8 cellular contexts compared by ENCODE assay signal in the genomic region with DNA sequence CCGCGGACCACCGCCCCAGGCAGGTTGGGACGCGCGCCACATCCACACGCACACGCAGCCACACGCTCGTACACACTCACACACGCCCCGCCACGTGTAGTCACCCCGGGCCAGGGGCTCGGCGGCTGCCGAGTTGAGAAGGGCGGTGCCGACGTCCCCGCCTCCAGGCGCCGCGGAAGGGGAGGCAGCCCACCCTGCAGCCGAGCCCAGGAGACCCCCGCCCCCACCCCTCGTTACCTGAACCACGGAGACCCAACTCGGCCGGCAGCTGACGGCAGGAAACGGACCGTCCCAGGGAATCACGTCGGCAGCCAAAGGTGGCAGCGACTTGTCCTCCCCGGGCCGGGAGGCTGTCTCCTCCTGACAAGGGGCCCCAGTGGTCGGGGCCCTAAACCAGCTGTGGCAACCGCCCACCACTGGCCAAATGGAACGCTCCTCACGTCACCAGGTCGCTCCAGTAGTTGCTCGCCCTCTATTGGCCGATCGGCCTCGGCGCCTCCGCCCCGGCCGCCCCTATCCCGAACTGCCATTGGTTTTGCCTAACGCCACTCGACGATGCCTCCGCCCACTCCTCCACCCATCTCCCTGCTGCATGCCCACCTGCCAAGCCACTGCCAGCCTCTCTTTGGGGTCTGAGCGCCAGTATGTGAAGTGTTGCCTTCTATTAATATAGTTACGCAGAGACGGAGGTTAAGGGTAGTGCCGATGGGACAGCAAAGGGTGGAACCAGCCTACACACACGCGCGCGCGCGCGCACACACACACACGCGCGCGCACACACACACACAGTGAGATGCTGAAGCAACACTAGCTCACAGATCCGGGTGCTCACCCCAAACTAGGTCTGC.
A peak's percentile ranks its signal among the peaks of the same experiment; 100 is the strongest.
DNase-seq lines count a peak whose midpoint lies in the region; ATAC-seq and TF ChIP-seq lines count a peak whose summit lies in the region.

TSS of gene ZDHHC9 (minus strand) at position 428 of the 848 bp plus-strand sequence. CDS start 1,941 bp downstream, outside the sequence.

- H3K4me3 ChIP-seq in choroid plexus epithelial cell (ENCODE audit: low read depth, low read length) = peak within 1 kb of the TSS; percentile 78

- DNase-seq in AML-193 (lab: John Stamatoyannopoulos, UW) (peak; percentile 50 to 65), GM19238 (ENCODE audit: insufficient read length, low spot score) (peak; percentile 72), NCI-H510A treated with DMSO at 0.1 percent for 48 hours (lab: John Stamatoyannopoulos, UW) (peak; percentile 74), choroid plexus epithelial cell (ENCODE audit: low read depth) (peak; percentile 92), kidney tubule cell (ENCODE audit: low spot score) (peak; percentile 86)
- DNase-seq in activated CD4-positive, alpha-beta T cell treated with anti-CD3 and anti-CD28 coated beads for 4 hours = peak; percentile 84 to 85
- DNase-seq in stimulated activated CD4-positive, alpha-beta T cell treated with anti-CD3 and anti-CD28 coated beads, Interleukin-1b, Interleukin-23, amount 100 ng/mL, for 1 hour (ENCODE audit: low read depth in 2 of 2) = peak; percentile 60 to 68

- peak; percentile 99 for ATAC-seq in HG03439 (IDR thresholded peaks at IDR 0.05; ENCODE audit: unreplicated experiment)

- no peak for TF ChIP-seq CTCF in choroid plexus epithelial cell (conservative IDR thresholded peaks at IDR 0.05; ENCODE audit: low read depth, low read length)

Comparison
In these comparisons a context has a peak if more than half of its experiments do, and no peak if none do; other contexts are left out.
1. Peak in every context shown above with its lines: DNase-seq, ATAC-seq and H3K4me3 ChIP-seq.